13 cellular contexts compared by ENCODE assay signal in genomic region chr1:70382682-70383081, GRCh38. TPM values are rescaled to one million over a fixed set of nuclear protein-coding genes. Genes with fewer than 3 reads are reported as not detected.
A peak's percentile ranks its signal among the peaks of the same experiment; 100 is the strongest.
DNase-seq lines count a peak whose midpoint lies in the region; ATAC-seq lines count a peak whose summit lies in the region.
"Had no signal": no experiment of that assay in that cellular context is flagged by ENCODE, and none has a peak within 500 bp of the region (broad histone marks: within the 10 kb centered on the region; RNA-seq: fewer than 3 reads in every experiment).

No MANE protein-coding gene starts in this region.

- peak; percentile 82 for ATAC-seq in GM19397 (IDR thresholded peaks at IDR 0.05; ENCODE audit: unreplicated experiment)
- peak; percentile 79 for ATAC-seq in HG02870 (IDR thresholded peaks at IDR 0.05; ENCODE audit: unreplicated experiment)
- ATAC-seq in stimulated activated effector memory CD8-positive, alpha-beta T cell treated with anti-CD3 and anti-CD28 coated beads, Interleukin-12 subunit alpha, Interleukin-12 subunit beta, amount 100 ng/mL, for 72 hours: no peak
- ATAC-seq: natural killer cell treated with Interleukin-12 subunit alpha and Interleukin-12 subunit beta and Interleukin-15 and Interleukin-18, amount 100 ng/mL, for 72 hours had no signal

- no peaks in the 10 kb centered on the region for H3K9me2 ChIP-seq in Karpas-422 (replicated peaks; ENCODE audit: insufficient read depth, low read length)

- H3K4me3 Mint-ChIP-seq in stimulated activated effector memory CD8-positive, alpha-beta T cell treated with anti-CD3 and anti-CD28 coated beads, Interleukin-12 subunit alpha, Interleukin-12 subunit beta, amount 100 ng/mL, for 72 hours: no peak overlapping the region
- H3K4me3 Mint-ChIP-seq: activated T-cell treated with anti-CD3 and anti-CD28 coated beads, Interleukin-2, amount 50 U/mL, for 24 hours; natural killer cell treated with Interleukin-12 subunit alpha and Interleukin-12 subunit beta and Interleukin-15 and Interleukin-18, amount 100 ng/mL, for 72 hours had no signal

- no peaks in the 10 kb centered on the region for H3K36me3 Mint-ChIP-seq in stimulated activated effector memory CD8-positive, alpha-beta T cell treated with anti-CD3 and anti-CD28 coated beads, Interleukin-12 subunit alpha, Interleukin-12 subunit beta, amount 100 ng/mL, for 72 hours
- H3K36me3 Mint-ChIP-seq: natural killer cell treated with Interleukin-12 subunit alpha and Interleukin-12 subunit beta and Interleukin-15 and Interleukin-18, amount 100 ng/mL, for 72 hours had no signal

- in situ Hi-C loops in Caki2 (cut with HindIII; ENCODE audit: low pct_unique_long_range_greater_than_20kb, low sequenced_read_pairs): no loop called here

- no peaks in the 10 kb centered on the region for H3K4me1 Mint-ChIP-seq in stimulated activated effector memory CD8-positive, alpha-beta T cell treated with anti-CD3 and anti-CD28 coated beads, Interleukin-12 subunit alpha, Interleukin-12 subunit beta, amount 100 ng/mL, for 72 hours

- no peak overlapping the region for H3K27ac ChIP-seq in Karpas-422 (ENCODE audit: low read length)
- H3K27ac ChIP-seq: esophagus muscularis mucosa had no signal

- H3K9me3 ChIP-seq in Karpas-422 (ENCODE audit: low read length): no peaks in the 10 kb centered on the region
- H3K9me3 ChIP-seq: esophagus muscularis mucosa had no signal

- H3K36me3 ChIP-seq in Karpas-422 (ENCODE audit: insufficient read depth, low read length): no peaks in the 10 kb centered on the region
- H3K36me3 ChIP-seq: esophagus muscularis mucosa had no signal

- H3K4me2 ChIP-seq in Karpas-422 (ENCODE audit: low read depth, low read length, poor library complexity, severe bottlenecking): no peak overlapping the region

- no peaks in the 10 kb centered on the region for H3K27me3 ChIP-seq in Karpas-422 (ENCODE audit: low read length)
- H3K27me3 ChIP-seq: esophagus muscularis mucosa had no signal

- peaks cover 27% of the 10 kb centered on the region for H3K4me1 ChIP-seq in Karpas-422 (ENCODE audit: low read length)
- H3K4me1 ChIP-seq: esophagus muscularis mucosa had no signal

- no peak overlapping the region for H3K9ac ChIP-seq in Karpas-422 (ENCODE audit: low read length)

- H4K20me1 ChIP-seq in Karpas-422 (ENCODE audit: insufficient read depth, low read depth, low read length): no peaks in the 10 kb centered on the region

- no peaks in the 10 kb centered on the region for H3K9me3 Mint-ChIP-seq in stimulated activated effector memory CD8-positive, alpha-beta T cell treated with anti-CD3 and anti-CD28 coated beads, Interleukin-12 subunit alpha, Interleukin-12 subunit beta, amount 100 ng/mL, for 72 hours
- H3K9me3 Mint-ChIP-seq: activated T-cell treated with anti-CD3 and anti-CD28 coated beads, Interleukin-2, amount 50 U/mL, for 24 hours; natural killer cell treated with Interleukin-12 subunit alpha and Interleukin-12 subunit beta and Interleukin-15 and Interleukin-18, amount 100 ng/mL, for 72 hours had no signal

- H3K4me3 ChIP-seq in Karpas-422 (ENCODE audit: low read length): no peak overlapping the region
- H3K4me3 ChIP-seq: esophagus muscularis mucosa had no signal

- no peak overlapping the region for H3K27ac Mint-ChIP-seq in stimulated activated effector memory CD8-positive, alpha-beta T cell treated with anti-CD3 and anti-CD28 coated beads, Interleukin-12 subunit alpha, Interleukin-12 subunit beta, amount 100 ng/mL, for 72 hours
- H3K27ac Mint-ChIP-seq: activated T-cell treated with anti-CD3 and anti-CD28 coated beads, Interleukin-2, amount 50 U/mL, for 24 hours; natural killer cell treated with Interleukin-12 subunit alpha and Interleukin-12 subunit beta and Interleukin-15 and Interleukin-18, amount 100 ng/mL, for 72 hours had no signal

- peak; percentile 36 for DNase-seq in Caki2 (ENCODE audit: low read depth)
- peak; percentile 53 for DNase-seq in Karpas-422
- DNase-seq in COR-L47 (lab: John Stamatoyannopoulos, UW): no peak
- no peak for DNase-seq in putamen (ENCODE audit: low spot score)
- DNase-seq in activated CD4-positive, alpha-beta T cell treated with anti-CD3 and anti-CD28 coated beads for 1 hour: no peak
- DNase-seq in stimulated activated effector memory CD8-positive, alpha-beta T cell treated with anti-CD3 and anti-CD28 coated beads, Interleukin-12 subunit alpha, Interleukin-12 subunit beta, amount 100 ng/mL, for 72 hours (ENCODE audit: low spot score in 2 of 2): no peak
- DNase-seq: activated T-cell treated with anti-CD3 and anti-CD28 coated beads, Interleukin-2, amount 50 U/mL, for 24 hours; HCEC 1CT; stimulated activated CD4-positive, alpha-beta T cell treated with anti-CD3 and anti-CD28 coated beads, Interleukin-12 subunit alpha, Interleukin-12 subunit beta, amount 100 ng/mL, for 4 hours had no signal

- H3K79me2 ChIP-seq in Karpas-422 (ENCODE audit: low read length): no peaks in the 10 kb centered on the region

- no peak overlapping the region for H2AFZ ChIP-seq in Karpas-422 (ENCODE audit: low read length)

RNA-seq across cellular contexts. Expression of gene ANKRD13C, which starts 28.2 kb away (rescaled TPM):
- 11.8 and 14.8 TPM in 2 replicates for total RNA-seq in Caki2 (2014; rRNA removed; shearing (Covaris generic); ENCODE audit: low replicate concordance)
- total RNA-seq in Karpas-422 (2014; rRNA removed; shearing (Covaris generic); ENCODE audit: low replicate concordance): 34.3 and 40.0 TPM in 2 replicates

RNA-seq across cellular contexts. Expression of gene CTH, which starts 28.4 kb away (rescaled TPM):
- 1.7 and 3.6 TPM in 2 replicates for total RNA-seq in Caki2 (2014; rRNA removed; shearing (Covaris generic); ENCODE audit: low replicate concordance)
- 23.0 and 63.3 TPM in 2 replicates for total RNA-seq in Karpas-422 (2014; rRNA removed; shearing (Covaris generic); ENCODE audit: low replicate concordance)

Comparison
In these comparisons a context has a peak if more than half of its experiments do, and no peak if none do; other contexts are left out.
1. DNase-seq: peak in Caki2 (single experiment) and Karpas-422 (single experiment); none in COR-L47 (single experiment), putamen (single experiment), activated CD4-positive, alpha-beta T cell treated with anti-CD3 and anti-CD28 coated beads for 1 hour (single experiment) and stimulated activated effector memory CD8-positive, alpha-beta T cell treated with anti-CD3 and anti-CD28 coated beads, Interleukin-12 subunit alpha, Interleukin-12 subunit beta, amount 100 ng/mL, for 72 hours (0 of 2).